ENCODE assay signal across 20 cellular contexts in genomic region chr15:27833974-27834373, GRCh38.
DNase-seq lines count a peak whose midpoint lies in the region; ATAC-seq and TF ChIP-seq lines count a peak whose summit lies in the region.
"Had no signal": no experiment of that assay in that cellular context is flagged by ENCODE, and none has a peak within 500 bp of the region (broad histone marks: within the 10 kb centered on the region; RNA-seq: fewer than 3 reads in every experiment).

No MANE protein-coding gene starts in this region.

- no peak overlapping the region for H3K4ac ChIP-seq in neuronal stem cell (ENCODE audit: low read length)

- no peak overlapping the region for H3K18ac ChIP-seq in neuronal stem cell (ENCODE audit: low read length)

- H3K4me1 ChIP-seq in mesodermal cell (ENCODE audit: control insufficient read depth, insufficient read depth, low read length, poor library complexity, severe bottlenecking) (peaks cover 28% of the 10 kb centered on the region), neuronal stem cell (ENCODE audit: control insufficient read depth in 2 of 2, insufficient read depth in 1 of 2, low read depth in 1 of 2, low read length in 2 of 2) (peaks cover 0 to 6% of the 10 kb centered on the region in 2 donors)
- H3K4me1 ChIP-seq: A549, Caco-2 had no signal

- no peak overlapping the region for H4K8ac ChIP-seq in neuronal stem cell (ENCODE audit: low read depth, low read length)

- H3K23ac ChIP-seq in neuronal stem cell (ENCODE audit: low read depth, low read length, poor library complexity) = no peak overlapping the region

- 60 to 86% methylated on average over 1 to 2 of the region's 2 CpGs for WGBS in mesodermal cell (ENCODE audit: insufficient coverage in 2 of 2), 2 experiments
- no CpG with 5 or more reads among the region's 2 CpGs for WGBS in neuronal stem cell (ENCODE audit: extremely low coverage in 2 of 2, insufficient read length in 2 of 2, insufficient replicate concordance in 1 of 2), 2 donors

- DNase-seq in endothelial cell (ENCODE audit: low spot score) (no peak), iPS-NIHi7 (ENCODE audit: extremely low spot score) (peak; percentile 3), neuronal stem cell (ENCODE audit: low spot score) (no peak), NCI-H2029 (lab: John Stamatoyannopoulos, UW) (no peak)
- DNase-seq: 8988T; AML-193; Caco-2; Calu3; CD4-positive, alpha-beta T cell; CD8-positive, alpha-beta T cell; DMS79 treated with DMSO at 0.1 percent for 48 hours; GF-D8 had no signal

- H2BK5ac ChIP-seq in neuronal stem cell (ENCODE audit: low read length) = no peak overlapping the region

- no peak overlapping the region for H4K91ac ChIP-seq in neuronal stem cell (ENCODE audit: low read depth, low read length, poor library complexity)

- H3K9ac ChIP-seq in neuronal stem cell (ENCODE audit: low read depth, low read length, poor library complexity) = no peak overlapping the region
- H3K9ac ChIP-seq: BLaER1 treated with 17β-estradiol and CSF1 and Interleukin-3, amounts not matched to agents 10 nM and 100 nM had no signal

- H3K36me3 ChIP-seq in mesodermal cell (ENCODE audit: control insufficient read depth, insufficient read depth, low read length) (no peaks in the 10 kb centered on the region), neuronal stem cell (replicated peaks in 1 of 2; ENCODE audit: control insufficient read depth in 2 of 2, insufficient read depth in 2 of 2, low read length in 2 of 2) (no peaks in the 10 kb centered on the region)
- H3K36me3 ChIP-seq: BLaER1 treated with 17β-estradiol and CSF1 and Interleukin-3, amounts not matched to agents 10 nM and 100 nM had no signal

- no peaks in the 10 kb centered on the region for H3K36me3 Mint-ChIP-seq in endothelial cell (ENCODE audit: low read depth, unreplicated experiment)
- H3K36me3 Mint-ChIP-seq: CD8-positive, alpha-beta T cell had no signal

- H3K79me1 ChIP-seq in neuronal stem cell (ENCODE audit: low read depth, low read length) = no peaks in the 10 kb centered on the region

- no peak overlapping the region for H2BK15ac ChIP-seq in neuronal stem cell (ENCODE audit: low read length)

- H2AK5ac ChIP-seq in neuronal stem cell (ENCODE audit: low read depth, low read length) = no peak overlapping the region

- H2BK12ac ChIP-seq in neuronal stem cell (ENCODE audit: low read length) = peak overlapping the region; percentile 75

- H3K27ac ChIP-seq in mesodermal cell (ENCODE audit: low read depth, low read length, severe bottlenecking) (peak overlapping the region; percentile 29), neuronal stem cell (replicated peaks; ENCODE audit: low read length) (no peak overlapping the region)
- H3K27ac ChIP-seq: A549; BLaER1 treated with 17β-estradiol and CSF1 and Interleukin-3, amounts not matched to agents 10 nM and 100 nM; C4-2B had no signal

- H3K9me3 ChIP-seq in mesodermal cell (ENCODE audit: control insufficient read depth, low read length) = no peaks in the 10 kb centered on the region
- no peaks in the 10 kb centered on the region for H3K9me3 ChIP-seq in neuronal stem cell (replicated peaks in 1 of 2; ENCODE audit: control insufficient read depth in 2 of 2, insufficient read depth in 1 of 2, low read depth in 1 of 2, low read length in 2 of 2)
- H3K9me3 ChIP-seq: A549; BLaER1 treated with 17β-estradiol and CSF1 and Interleukin-3, amounts not matched to agents 10 nM and 100 nM; Caco-2 had no signal

- peak overlapping the region; percentile 42 for H3K27ac Mint-ChIP-seq in endothelial cell (ENCODE audit: unreplicated experiment)
- H3K27ac Mint-ChIP-seq: B cell; CD4-positive, alpha-beta T cell; CD8-positive, alpha-beta T cell had no signal

- H3K14ac ChIP-seq in neuronal stem cell (ENCODE audit: low read length) = no peak overlapping the region

- peaks cover 14% of the 10 kb centered on the region for H3K4me1 Mint-ChIP-seq in endothelial cell (ENCODE audit: unreplicated experiment)
- H3K4me1 Mint-ChIP-seq: B cell had no signal

- H3K4me2 ChIP-seq in neuronal stem cell (ENCODE audit: insufficient read depth, low read length, poor library complexity, severe bottlenecking) = no peak overlapping the region
- H3K4me2 ChIP-seq: A549; BLaER1 treated with 17β-estradiol and CSF1 and Interleukin-3, amounts not matched to agents 10 nM and 100 nM had no signal

- H3K27me3 ChIP-seq in neuronal stem cell (ENCODE audit: control insufficient read depth in 3 of 3, insufficient read depth in 3 of 3, low read depth in 1 of 3, low read length in 3 of 3) = no peaks in the 10 kb centered on the region
- H3K27me3 ChIP-seq: BLaER1 treated with 17β-estradiol and CSF1 and Interleukin-3, amounts not matched to agents 10 nM and 100 nM had no signal

- H3K27me3 Mint-ChIP-seq in endothelial cell (ENCODE audit: unreplicated experiment) = peaks cover 9% of the 10 kb centered on the region
- H3K27me3 Mint-ChIP-seq: B cell had no signal

- ATAC-seq in HG02588 (IDR thresholded peaks at IDR 0.05; ENCODE audit: unreplicated experiment) = no peak
- no peak for ATAC-seq in GM18520 (IDR thresholded peaks at IDR 0.05; ENCODE audit: unreplicated experiment)
- no peak for ATAC-seq in HG02623 (IDR thresholded peaks at IDR 0.05; ENCODE audit: unreplicated experiment)
- ATAC-seq: A549; CD8-positive, alpha-beta T cell had no signal

- no peak for TF ChIP-seq CTCF in endothelial cell (IDR thresholded peaks at IDR 0.05; ENCODE audit: unreplicated experiment)

- no peak overlapping the region for H3K4me3 Mint-ChIP-seq in endothelial cell (ENCODE audit: unreplicated experiment)
- H3K4me3 Mint-ChIP-seq: B cell; CD4-positive, alpha-beta T cell; CD8-positive, alpha-beta T cell had no signal

- no peak overlapping the region for H3K4me3 ChIP-seq in mesodermal cell (ENCODE audit: extremely low read depth, insufficient read depth, low read length, poor library complexity, severe bottlenecking)
- H3K4me3 ChIP-seq in neuronal stem cell (ENCODE audit: low read length in 2 of 2) = no peak overlapping the region
- H3K4me3 ChIP-seq: A549; BLaER1 treated with 17β-estradiol and CSF1 and Interleukin-3, amounts not matched to agents 10 nM and 100 nM had no signal

- H3K9me3 Mint-ChIP-seq in endothelial cell (ENCODE audit: unreplicated experiment) = no peaks in the 10 kb centered on the region
- H3K9me3 Mint-ChIP-seq: CD4-positive, alpha-beta T cell; CD8-positive, alpha-beta T cell had no signal

- no peak overlapping the region for H2AFZ ChIP-seq in neuronal stem cell (ENCODE audit: low read length)

- H2BK120ac ChIP-seq in neuronal stem cell (ENCODE audit: low read depth, low read length) = no peak overlapping the region
